ENCODE assay signal across 1 cellular context in the genomic region with DNA sequence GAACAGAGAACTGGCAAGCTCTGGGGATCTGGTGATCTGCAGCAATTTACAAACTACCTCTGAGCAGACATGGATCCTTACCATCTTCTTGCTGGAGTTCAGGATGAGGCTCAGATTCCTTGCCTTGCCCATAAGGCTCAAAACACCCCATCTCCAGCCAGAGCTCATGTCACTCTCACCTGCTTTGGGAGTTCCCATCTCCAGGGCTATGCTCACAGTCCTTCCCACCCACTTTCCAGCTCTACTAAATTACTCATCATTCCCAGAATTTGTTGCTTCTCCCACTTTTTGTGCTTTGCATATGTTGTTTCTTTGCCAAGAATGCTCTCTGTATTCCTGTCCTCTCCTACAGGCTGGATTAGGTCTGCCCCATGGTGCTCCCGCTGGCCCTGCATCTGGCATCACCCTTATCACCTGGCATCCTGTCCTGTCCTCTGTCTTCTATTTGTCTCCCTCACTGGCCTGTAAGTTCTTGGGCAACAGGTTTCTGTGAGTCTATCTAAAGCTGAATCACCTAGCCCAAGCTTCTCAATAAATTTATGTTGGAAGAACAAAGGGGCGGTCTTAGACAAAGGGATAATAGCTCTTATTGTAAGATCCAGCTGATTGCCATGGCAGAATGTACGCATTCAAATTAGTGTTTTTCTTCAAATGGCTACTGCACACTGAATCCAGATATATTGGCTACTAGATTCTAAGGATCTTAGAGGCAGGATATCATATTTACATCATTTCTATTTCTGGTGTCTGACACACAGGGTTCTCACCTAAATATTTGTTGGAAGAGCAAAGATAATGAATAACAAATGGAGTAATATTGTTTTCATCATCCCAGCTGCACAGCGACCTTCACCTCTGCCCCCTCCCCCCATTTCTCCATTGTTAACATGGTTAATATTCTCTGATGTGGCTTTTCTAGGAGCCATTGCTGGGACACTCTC.
TF ChIP-seq lines count a peak whose summit lies in the region.

No MANE protein-coding gene starts in this region.

TF ChIP-seq in SK-N-SH, 30 proteins besides CTCF, POLR2A, EP300 and RAD21 (continued from another document):
- TF ChIP-seq, protein P1, sequence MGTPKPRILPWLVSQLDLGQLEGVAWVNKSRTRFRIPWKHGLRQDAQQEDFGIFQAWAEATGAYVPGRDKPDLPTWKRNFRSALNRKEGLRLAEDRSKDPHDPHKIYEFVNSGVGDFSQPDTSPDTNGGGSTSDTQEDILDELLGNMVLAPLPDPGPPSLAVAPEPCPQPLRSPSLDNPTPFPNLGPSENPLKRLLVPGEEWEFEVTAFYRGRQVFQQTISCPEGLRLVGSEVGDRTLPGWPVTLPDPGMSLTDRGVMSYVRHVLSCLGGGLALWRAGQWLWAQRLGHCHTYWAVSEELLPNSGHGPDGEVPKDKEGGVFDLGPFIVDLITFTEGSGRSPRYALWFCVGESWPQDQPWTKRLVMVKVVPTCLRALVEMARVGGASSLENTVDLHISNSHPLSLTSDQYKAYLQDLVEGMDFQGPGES (IDR thresholded peaks at IDR 0.05; ENCODE audit: low read depth, low read length) = no peak
- TF ChIP-seq, protein P2, sequence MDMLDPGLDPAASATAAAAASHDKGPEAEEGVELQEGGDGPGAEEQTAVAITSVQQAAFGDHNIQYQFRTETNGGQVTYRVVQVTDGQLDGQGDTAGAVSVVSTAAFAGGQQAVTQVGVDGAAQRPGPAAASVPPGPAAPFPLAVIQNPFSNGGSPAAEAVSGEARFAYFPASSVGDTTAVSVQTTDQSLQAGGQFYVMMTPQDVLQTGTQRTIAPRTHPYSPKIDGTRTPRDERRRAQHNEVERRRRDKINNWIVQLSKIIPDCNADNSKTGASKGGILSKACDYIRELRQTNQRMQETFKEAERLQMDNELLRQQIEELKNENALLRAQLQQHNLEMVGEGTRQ (IDR thresholded peaks at IDR 0.05; ENCODE audit: borderline replicate concordance, low read depth, low read length) = no peak
